Comparison of ENCODE assay signal across 24 cellular contexts in genomic region chr4:159290321-159291030, GRCh38.
DNase-seq lines count a peak whose midpoint lies in the region; FAIRE-seq and TF ChIP-seq lines count a peak whose summit lies in the region.
"Had no signal": no experiment of that assay in that cellular context is flagged by ENCODE, and none has a peak within 500 bp of the region (broad histone marks: within the 10 kb centered on the region; RNA-seq: fewer than 3 reads in every experiment).

No MANE protein-coding gene starts in this region.

- H3K4me3 ChIP-seq in GM23248 = no peak overlapping the region
- H3K4me3 ChIP-seq in retinal pigment epithelial cell (ENCODE audit: low read length) = no peak overlapping the region
- H3K4me3 ChIP-seq: skin epidermis, uterus had no signal

- H2AFZ ChIP-seq in GM23248 = no peak overlapping the region

- in situ Hi-C loops in GM23248 (cut with MboI) = no loop called here

- no peaks in the 10 kb centered on the region for H3K36me3 ChIP-seq in GM23248 (ENCODE audit: low read depth)
- H3K36me3 ChIP-seq: uterus had no signal

- H3K9ac ChIP-seq in GM23248 = no peak overlapping the region

- H3K27me3 ChIP-seq in GM23248 (replicated peaks; ENCODE audit: insufficient read depth) = no peaks in the 10 kb centered on the region
- H3K27me3 ChIP-seq: uterus had no signal

- H3K79me2 ChIP-seq in GM23248 (ENCODE audit: insufficient read depth) = peaks cover 30% of the 10 kb centered on the region

- no peaks in the 10 kb centered on the region for H3K9me3 ChIP-seq in GM23248 (ENCODE audit: low read depth)
- H3K9me3 ChIP-seq: uterus had no signal

- peak; percentile 67 for FAIRE-seq in RCC 7860 (lab: Jason Lieb, UNC)

- H3F3A ChIP-seq in GM23248 (ENCODE audit: insufficient read depth) = peaks cover 14% of the 10 kb centered on the region

- WGBS in GM23248 (ENCODE audit: low coverage in 1 of 2, low lambda C conversion rate in 2 of 2, missing lambda C conversion rate in 2 of 2), 2 experiments = 44 to 53% methylated on average over 2 of the region's 2 CpGs

- peaks cover 44% of the 10 kb centered on the region for H3K4me1 ChIP-seq in GM23248 (ENCODE audit: insufficient read depth)
- H3K4me1 ChIP-seq: uterus had no signal

- H3K27ac ChIP-seq in GM23248 (no peak overlapping the region), epithelial cell of prostate (peak overlapping the region; percentile 54)
- H3K27ac ChIP-seq: skin epidermis, uterus had no signal

- H4K20me1 ChIP-seq in GM23248 (ENCODE audit: insufficient read depth) = no peaks in the 10 kb centered on the region

- no peaks in the 10 kb centered on the region for H3K9me2 ChIP-seq in GM23248 (ENCODE audit: insufficient read depth)

- peak overlapping the region; percentile 31 for H3K4me2 ChIP-seq in GM23248 (ENCODE audit: unreplicated experiment)

- TF ChIP-seq CTCF in retinal pigment epithelial cell (conservative IDR thresholded peaks at IDR 0.05; ENCODE audit: low read depth, low read length) = no peak

- DNase-seq in GM23248 (peak; percentile 61), RCC 7860 (ENCODE audit: low spot score) (peak; percentile 37), epithelial cell of prostate (ENCODE audit: low read depth, low spot score) (no peak), retinal pigment epithelial cell (ENCODE audit: low read depth) (peak; percentile 46), NCI-H146 (lab: John Stamatoyannopoulos, UW) (no peak), medulla oblongata (ENCODE audit: extremely low spot score) (no peak), putamen (ENCODE audit: low spot score) (no peak), SIG-M5 (lab: John Stamatoyannopoulos, UW) (no peak)
- DNase-seq: activated B cell treated with CpG ODN at 0.5 μM for 24 hours; activated CD4-positive, alpha-beta T cell treated with anti-CD3 and anti-CD28 coated beads, Interleukin-2, amount 50 U/mL, for 48 hours; activated CD8-positive, alpha-beta memory T cell treated with anti-CD3 and anti-CD28 coated beads, Interleukin-2, amount 50 U/mL, for 48 hours; DMS 273 treated with DMSO at 0.1 percent for 48 hours; effector memory CD8-positive, alpha-beta T cell; head of caudate nucleus; left ventricle myocardium superior; NCI-H1092; NCI-H510A treated with DMSO at 0.1 percent for 48 hours; posterior cingulate gyrus; RPMI8226; stimulated activated CD4-positive, alpha-beta T cell treated with anti-CD3 and anti-CD28 coated beads, Interleukin-2, amount 100 ng/mL, for 24 hours; stimulated activated naive B cell treated with anti-CD40 and anti-IgM and Interleukin-4, amounts not matched to agents 10 μg/mL and 1 μg/mL and 100 μg/mL, for 72 hours; T1000; uterus had no signal

Comparison
In these comparisons a context has a peak if more than half of its experiments do, and no peak if none do; other contexts are left out.
1. DNase-seq: peak in GM23248 (single experiment), RCC 7860 (single experiment) and retinal pigment epithelial cell (single experiment); none in epithelial cell of prostate (single experiment), NCI-H146 (single experiment), medulla oblongata (single experiment), putamen (single experiment) and SIG-M5 (single experiment).